ENCODE assay signal across 12 cellular contexts in genomic region chr15:51735611-51736010, GRCh38. TPM values are rescaled to one million over a fixed set of nuclear protein-coding genes. Genes with fewer than 3 reads are reported as not detected.
A peak's percentile ranks its signal among the peaks of the same experiment; 100 is the strongest.
DNase-seq lines count a peak whose midpoint lies in the region; ATAC-seq and TF ChIP-seq lines count a peak whose summit lies in the region.
"Had no signal": no experiment of that assay in that cellular context is flagged by ENCODE, and none has a peak within 500 bp of the region (broad histone marks: within the 10 kb centered on the region; RNA-seq: fewer than 3 reads in every experiment).

No MANE protein-coding gene starts in this region.

- H3K27me3 Mint-ChIP-seq in activated T-cell treated with anti-CD3 and anti-CD28 coated beads, Interleukin-2, amount 50 U/mL, for 4 hours (ENCODE audit: low read depth) = no peaks in the 10 kb centered on the region
- peaks cover 3% of the 10 kb centered on the region for H3K27me3 Mint-ChIP-seq in T-helper 2 cell treated with Interferon-gamma antibody and Interleukin-4, amounts not matched to agents 5 μg/mL and 100 μg/mL, for 36 hours (ENCODE audit: low read depth)
- H3K27me3 Mint-ChIP-seq in dendritic cell treated with granulocyte-macrophage colony-stimulating factor and Interleukin-4, amounts not matched to agents 40 ng/mL and 50 ng/mL, for 4 days = peaks cover 14% of the 10 kb centered on the region
- H3K27me3 Mint-ChIP-seq in endodermal cell (ENCODE audit: insufficient read depth) = peaks cover 37% of the 10 kb centered on the region

- peak; percentile 16 to 32 for ATAC-seq in activated T-cell treated with anti-CD3 and anti-CD28 coated beads, Interleukin-2, amount 50 U/mL, for 4 hours
- no peak for ATAC-seq in heart left ventricle

- peak; percentile 18 for DNase-seq in activated T-cell treated with anti-CD3 and anti-CD28 coated beads, Interleukin-2, amount 50 U/mL, for 4 hours
- DNase-seq in activated T-cell treated with anti-CD3 and anti-CD28 coated beads, Interleukin-2, amount 50 U/mL, for 1 hour = no peak
- peak; percentile 40 for DNase-seq in T-helper 2 cell treated with Interferon-gamma antibody and Interleukin-4, amounts not matched to agents 5 μg/mL and 100 μg/mL, for 36 hours (ENCODE audit: low spot score)
- DNase-seq in stomach (no peak), NCI-H2029 treated with DMSO at 0.1 percent for 48 hours (lab: John Stamatoyannopoulos, UW) (no peak), heart left ventricle (no peak), endodermal cell (no peak)
- DNase-seq: NCI-H1417 treated with DMSO at 0.1 percent for 48 hours had no signal

- 48 to 61% (median 57%) methylated on average over 3 of the region's 3 CpGs for WGBS in stomach, 5 donors
- WGBS in heart left ventricle, 4 donors = 60 to 72% (median 66%) methylated on average over 3 of the region's 3 CpGs
- WGBS in endodermal cell (ENCODE audit: insufficient coverage in 1 of 2, insufficient read length in 1 of 2), 2 experiments = 82 to 92% methylated on average over 2 to 3 of the region's 3 CpGs

- H3K4me1 ChIP-seq in stomach = peaks cover 28 to 73% (median 55%) of the 10 kb centered on the region in 4 donors
- H3K4me1 ChIP-seq in heart left ventricle = peaks cover 0 to 69% (median 36%) of the 10 kb centered on the region in 12 donors
- H3K4me1 ChIP-seq in endodermal cell (ENCODE audit: control insufficient read depth, insufficient read depth, low read length) = no peaks in the 10 kb centered on the region

- no peak overlapping the region for H3K9ac ChIP-seq in endodermal cell (ENCODE audit: extremely low read depth, low read length, poor library complexity, severe bottlenecking)

- H3K36me3 ChIP-seq in stomach (no peaks in the 10 kb centered on the region), heart left ventricle (no peaks in the 10 kb centered on the region), endodermal cell (ENCODE audit: control insufficient read depth, insufficient read depth, low read length) (no peaks in the 10 kb centered on the region)

- no peaks in the 10 kb centered on the region for H3K9me3 Mint-ChIP-seq in activated T-cell treated with anti-CD3 and anti-CD28 coated beads, Interleukin-2, amount 50 U/mL, for 4 hours
- no peaks in the 10 kb centered on the region for H3K9me3 Mint-ChIP-seq in T-helper 2 cell treated with Interferon-gamma antibody and Interleukin-4, amounts not matched to agents 5 μg/mL and 100 μg/mL, for 36 hours
- no peaks in the 10 kb centered on the region for H3K9me3 Mint-ChIP-seq in dendritic cell treated with granulocyte-macrophage colony-stimulating factor and Interleukin-4, amounts not matched to agents 40 ng/mL and 50 ng/mL, for 4 days
- no peaks in the 10 kb centered on the region for H3K9me3 Mint-ChIP-seq in endodermal cell

- H3K36me3 Mint-ChIP-seq in activated T-cell treated with anti-CD3 and anti-CD28 coated beads, Interleukin-2, amount 50 U/mL, for 4 hours (ENCODE audit: insufficient read depth) = peaks cover 11% of the 10 kb centered on the region
- peaks cover 22% of the 10 kb centered on the region for H3K36me3 Mint-ChIP-seq in T-helper 2 cell treated with Interferon-gamma antibody and Interleukin-4, amounts not matched to agents 5 μg/mL and 100 μg/mL, for 36 hours (ENCODE audit: low read depth)
- peaks cover 17% of the 10 kb centered on the region for H3K36me3 Mint-ChIP-seq in dendritic cell treated with granulocyte-macrophage colony-stimulating factor and Interleukin-4, amounts not matched to agents 40 ng/mL and 50 ng/mL, for 4 days (ENCODE audit: low read depth)
- no peaks in the 10 kb centered on the region for H3K36me3 Mint-ChIP-seq in endodermal cell (ENCODE audit: low read depth)

- peak overlapping the region; percentile 73 for H3K27ac Mint-ChIP-seq in T-helper 2 cell treated with Interferon-gamma antibody and Interleukin-4, amounts not matched to agents 5 μg/mL and 100 μg/mL, for 36 hours
- H3K27ac Mint-ChIP-seq in dendritic cell treated with granulocyte-macrophage colony-stimulating factor and Interleukin-4, amounts not matched to agents 40 ng/mL and 50 ng/mL, for 4 days = no peak overlapping the region
- no peak overlapping the region for H3K27ac Mint-ChIP-seq in endodermal cell

- TF ChIP-seq CTCF in stomach (IDR thresholded peaks at IDR 0.05) (no peak), heart left ventricle (IDR thresholded peaks at IDR 0.05) (no peak), endodermal cell (conservative IDR thresholded peaks at IDR 0.05) (no peak)

- peak overlapping the region in 4 of 5 donors; percentile 9 to 98 (median 92) for H3K27ac ChIP-seq in stomach
- peak overlapping the region in 3 of 12 donors; percentile 8 to 91 (median 86) for H3K27ac ChIP-seq in heart left ventricle
- H3K27ac ChIP-seq in endodermal cell (ENCODE audit: low read depth, low read length) = no peak overlapping the region
- H3K27ac ChIP-seq: C4-2B, RWPE1 had no signal

- intact Hi-C loops in dendritic cell treated with granulocyte-macrophage colony-stimulating factor and Interleukin-4, amounts not matched to agents 40 ng/mL and 50 ng/mL, for 4 days (cut with micrococcal nuclease) = loop anchor here (2.0 kb wide), 1 partner anchor 35 kb away; no protein-coding TSS in a partner anchor
- intact Hi-C loops in stomach (cut with DNase I; ENCODE audit: low total_unique reads) (no loop called here), heart left ventricle (cut with DNase I) (no loop called here)

- H3K4me3 Mint-ChIP-seq in activated T-cell treated with anti-CD3 and anti-CD28 coated beads, Interleukin-2, amount 50 U/mL, for 4 hours = peak overlapping the region; percentile 85
- H3K4me3 Mint-ChIP-seq in T-helper 2 cell treated with Interferon-gamma antibody and Interleukin-4, amounts not matched to agents 5 μg/mL and 100 μg/mL, for 36 hours = peak overlapping the region; percentile 85
- H3K4me3 Mint-ChIP-seq in dendritic cell treated with granulocyte-macrophage colony-stimulating factor and Interleukin-4, amounts not matched to agents 40 ng/mL and 50 ng/mL, for 4 days = peak overlapping the region; percentile 84
- H3K4me3 Mint-ChIP-seq in endodermal cell = no peak overlapping the region

- H3K4me3 ChIP-seq in stomach (no peak overlapping the region), heart left ventricle (peak overlapping the region in 3 of 12 donors; percentile 71 to 85 (median 80)), endodermal cell (ENCODE audit: low read length) (no peak overlapping the region)

- no peaks in the 10 kb centered on the region for H3K27me3 ChIP-seq in stomach
- H3K27me3 ChIP-seq in heart left ventricle = no peaks in the 10 kb centered on the region
- peaks cover 39% of the 10 kb centered on the region for H3K27me3 ChIP-seq in endodermal cell (ENCODE audit: control insufficient read depth, insufficient read depth, low read length, poor library complexity, severe bottlenecking)

- H3K9me3 ChIP-seq in stomach = no peaks in the 10 kb centered on the region
- no peaks in the 10 kb centered on the region for H3K9me3 ChIP-seq in heart left ventricle
- no peaks in the 10 kb centered on the region for H3K9me3 ChIP-seq in endodermal cell (ENCODE audit: control insufficient read depth, low read length)

- H3K4me1 Mint-ChIP-seq in activated T-cell treated with anti-CD3 and anti-CD28 coated beads, Interleukin-2, amount 50 U/mL, for 4 hours (ENCODE audit: low read depth) = peaks cover 80% of the 10 kb centered on the region
- H3K4me1 Mint-ChIP-seq in T-helper 2 cell treated with Interferon-gamma antibody and Interleukin-4, amounts not matched to agents 5 μg/mL and 100 μg/mL, for 36 hours (ENCODE audit: low read depth) = peaks cover 66% of the 10 kb centered on the region
- peaks cover 71% of the 10 kb centered on the region for H3K4me1 Mint-ChIP-seq in dendritic cell treated with granulocyte-macrophage colony-stimulating factor and Interleukin-4, amounts not matched to agents 40 ng/mL and 50 ng/mL, for 4 days (ENCODE audit: low read depth)
- H3K4me1 Mint-ChIP-seq in endodermal cell = peaks cover 6% of the 10 kb centered on the region

- TF ChIP-seq POLR2A in stomach (IDR thresholded peaks at IDR 0.05) (no peak), heart left ventricle (IDR thresholded peaks at IDR 0.05) (no peak)

- no peak for TF ChIP-seq EP300 in stomach (IDR thresholded peaks at IDR 0.05)

RNA-seq across cellular contexts. Expression of gene LYSMD2, which starts 1.8 kb away (rescaled TPM):
- total RNA-seq in activated T-cell treated with anti-CD3 and anti-CD28 coated beads, Interleukin-2, amount 50 U/mL, for 4 hours = 10 to 100 TPM; 16.3 to 23.5 (median 22.4) TPM
- total RNA-seq in stomach (10 to 100 TPM in 3 of 5 donors, 1 to 10 TPM in 1, not detected in 1; 4.8 to 24.9 (median 14.6) TPM), heart left ventricle (1 to 10 TPM; 3.1 to 8.7 (median 5.7) TPM), endodermal cell (1 to 10 TPM in 1 of 2 donors, under 1 TPM in 1; 0.80 to 1.5 TPM)
- polyA plus RNA-seq in stomach (10 to 100 TPM; 10.7 to 12.2 (median 11.7) TPM), heart left ventricle (1 to 10 TPM; 5.3 to 5.7 TPM)
- 0.36 TPM for polyA plus RNA-seq in endodermal cell (2013, experiment 1 of 2)
- polyA plus RNA-seq in endodermal cell (2013, experiment 2 of 2) = 0.37 TPM

RNA-seq across cellular contexts. Expression of gene TMOD2, which starts 15.8 kb away (rescaled TPM):
- total RNA-seq in activated T-cell treated with anti-CD3 and anti-CD28 coated beads, Interleukin-2, amount 50 U/mL, for 4 hours = 1 to 10 TPM; 3.7 to 3.9 (median 3.8) TPM
- total RNA-seq in stomach (10 to 100 TPM in 1 of 5 donors, 1 to 10 TPM in 3, under 1 TPM in 1; 0.87 to 19.3 (median 2.9) TPM), heart left ventricle (10 to 100 TPM in 1 of 9 donors, 1 to 10 TPM in 8; 1.8 to 10.9 (median 6.4) TPM), endodermal cell (1 to 10 TPM; 2.1 to 2.5 TPM)
- polyA plus RNA-seq in stomach (1 to 10 TPM; 1.1 to 3.4 (median 3.2) TPM), heart left ventricle (1 to 10 TPM; 1.3 to 3.0 TPM)
- polyA plus RNA-seq in endodermal cell (2013, experiment 1 of 2) = 2.8 TPM
- 2.8 TPM for polyA plus RNA-seq in endodermal cell (2013, experiment 2 of 2)

RNA-seq across cellular contexts. Expression of gene SCG3, which starts 54.3 kb away (rescaled TPM):
- total RNA-seq in activated T-cell treated with anti-CD3 and anti-CD28 coated beads, Interleukin-2, amount 50 U/mL, for 4 hours = not detected
- 1 to 10 TPM in 1 of 5 donors, under 1 TPM in 1, not detected in 3; 0.43 to 2.4 TPM for total RNA-seq in stomach
- under 1 TPM; 0.31 to 0.93 (median 0.88) TPM for polyA plus RNA-seq in stomach
- total RNA-seq in heart left ventricle = under 1 TPM in 2 of 9 donors, not detected in 7; 0.10 to 0.11 TPM
- polyA plus RNA-seq in heart left ventricle = under 1 TPM in 1 of 2 donors, not detected in 1; 0.04 TPM
- 10 to 100 TPM; 10.0 to 18.3 TPM for total RNA-seq in endodermal cell
- 13.2 TPM for polyA plus RNA-seq in endodermal cell (2013, experiment 1 of 2)
- polyA plus RNA-seq in endodermal cell (2013, experiment 2 of 2) = 12.6 TPM
- total RNA-seq: osteoblast had no signal

Comparison
In these comparisons a context has a peak if more than half of its experiments do, and no peak if none do; other contexts are left out.
1. DNase-seq: peak in activated T-cell treated with anti-CD3 and anti-CD28 coated beads, Interleukin-2, amount 50 U/mL, for 4 hours (single experiment) and T-helper 2 cell treated with Interferon-gamma antibody and Interleukin-4, amounts not matched to agents 5 μg/mL and 100 μg/mL, for 36 hours (single experiment); none in activated T-cell treated with anti-CD3 and anti-CD28 coated beads, Interleukin-2, amount 50 U/mL, for 1 hour (single experiment), stomach (single experiment), NCI-H2029 treated with DMSO at 0.1 percent for 48 hours (single experiment), heart left ventricle (0 of 5) and endodermal cell (single experiment).
2. ATAC-seq: peak in activated T-cell treated with anti-CD3 and anti-CD28 coated beads, Interleukin-2, amount 50 U/mL, for 4 hours (2 of 2); none in heart left ventricle (0 of 4).